ENCODE assay signal across 16 cellular contexts in genomic region chr21:17488620-17489019, GRCh38. TPM values are rescaled to one million over a fixed set of nuclear protein-coding genes. Genes with fewer than 3 reads are reported as not detected.
DNase-seq lines count a peak whose midpoint lies in the region; ATAC-seq, FAIRE-seq and TF ChIP-seq lines count a peak whose summit lies in the region.
"Had no signal": no experiment of that assay in that cellular context is flagged by ENCODE, and none has a peak within 500 bp of the region (broad histone marks: within the 10 kb centered on the region; RNA-seq: fewer than 3 reads in every experiment).

No MANE protein-coding gene starts in this region.

- no peak overlapping the region for H3K4me3 Mint-ChIP-seq in glutamatergic neuron (ENCODE audit: unreplicated experiment)
- H3K4me3 Mint-ChIP-seq: CD8-positive, alpha-beta T cell had no signal

- TF ChIP-seq CTCF in GM12878 (IDR thresholded peaks at IDR 0.05 in 2 of 3, conservative IDR thresholded peaks at IDR 0.05 in 1 of 3; ENCODE audit: control insufficient read depth in 2 of 3, extremely low read depth in 1 of 3, insufficient read depth in 1 of 3, low read depth in 3 of 3, low read length in 3 of 3) (no peak), glutamatergic neuron (IDR thresholded peaks at IDR 0.05; ENCODE audit: partially characterized antibody, unreplicated experiment) (no peak)

- no peak for TF ChIP-seq EP300 in GM12878 (IDR thresholded peaks at IDR 0.05; ENCODE audit: borderline replicate concordance in 1 of 2, control insufficient read depth in 1 of 2, low read depth in 2 of 2, low read length in 2 of 2)

- H3K4me1 ChIP-seq in GM12878 (ENCODE audit: control insufficient read depth, insufficient read depth, low read length): peaks cover 4% of the 10 kb centered on the region; the same call in 1 of the 2 replicates

- no peaks in the 10 kb centered on the region for H3K9me3 ChIP-seq in GM12878 (replicated peaks; ENCODE audit: control insufficient read depth, insufficient read depth, low read length)
- H3K9me3 ChIP-seq: A549, heart left ventricle, thoracic aorta had no signal

- H3K4me2 ChIP-seq in GM12878 (ENCODE audit: control insufficient read depth, insufficient read depth): no peak overlapping the region

- H2AFZ ChIP-seq in GM12878 (ENCODE audit: control insufficient read depth, low read depth, low read length): no peak overlapping the region

- peak; percentile 59 to 66 for ATAC-seq in activated CD4-positive, CD25-positive, alpha-beta regulatory T cell treated with anti-CD3 and anti-CD28 coated beads, Interleukin-2, amount 50 U/mL, for 24 hours
- ATAC-seq in GM21367 (IDR thresholded peaks at IDR 0.05; ENCODE audit: unreplicated experiment): peak; percentile 72
- peak; percentile 85 for ATAC-seq in HG03064 (IDR thresholded peaks at IDR 0.05; ENCODE audit: low read depth, unreplicated experiment)
- ATAC-seq in GM12878: peak; percentile 50
- ATAC-seq: A549; CD8-positive, alpha-beta T cell; heart left ventricle had no signal

- H3K27ac Mint-ChIP-seq in glutamatergic neuron (ENCODE audit: unreplicated experiment): no peak overlapping the region
- H3K27ac Mint-ChIP-seq: CD8-positive, alpha-beta T cell had no signal

- TF ChIP-seq RAD21 in GM12878 (IDR thresholded peaks at IDR 0.05; ENCODE audit: insufficient read depth, low read depth, low read length): no peak

- no peak for TF ChIP-seq POLR2A in GM12878 (IDR thresholded peaks at IDR 0.05; ENCODE audit: low read depth, low read length)

- DNase-seq in activated CD4-positive, CD25-positive, alpha-beta regulatory T cell treated with anti-CD3 and anti-CD28 coated beads, Interleukin-2, amount 50 U/mL, for 72 hours: no peak
- DNase-seq in GM12878 (ENCODE audit: low read depth, low spot score): no peak
- no peak for DNase-seq in AG08395 (ENCODE audit: low spot score)
- DNase-seq in DMS79 treated with DMSO at 0.1 percent for 48 hours (lab: John Stamatoyannopoulos, UW): no peak
- DNase-seq in glutamatergic neuron: no peak
- DNase-seq: activated CD8-positive, alpha-beta memory T cell treated with anti-CD3 and anti-CD28 coated beads, Interleukin-2, amount 50 U/mL, for 4 hours; CD8-positive, alpha-beta T cell; heart left ventricle; kidney glomerular epithelial cell; posterior cingulate gyrus; stimulated activated CD4-positive, alpha-beta T cell treated with anti-CD3 and anti-CD28 coated beads, Interleukin-12 subunit alpha, Interleukin-12 subunit beta, amount 100 ng/mL, for 4 hours had no signal

- no peaks in the 10 kb centered on the region for H3K4me1 Mint-ChIP-seq in glutamatergic neuron (ENCODE audit: low read depth, unreplicated experiment)

- H3K4me3 ChIP-seq in GM12878: no peak overlapping the region
- H3K4me3 ChIP-seq: A549, heart left ventricle, thoracic aorta had no signal

- no peaks in the 10 kb centered on the region for H3K27me3 Mint-ChIP-seq in glutamatergic neuron (ENCODE audit: unreplicated experiment)

- H3K36me3 ChIP-seq in GM12878 (ENCODE audit: control insufficient read depth in 2 of 2, insufficient read depth in 2 of 2, low read length in 1 of 2): no peaks in the 10 kb centered on the region
- H3K36me3 ChIP-seq: heart left ventricle, thoracic aorta had no signal

- no peaks in the 10 kb centered on the region for H3K79me2 ChIP-seq in GM12878 (ENCODE audit: control insufficient read depth, insufficient read depth, low read length)

- peaks cover 1% of the 10 kb centered on the region for H3K9me3 Mint-ChIP-seq in glutamatergic neuron (ENCODE audit: unreplicated experiment)
- H3K9me3 Mint-ChIP-seq: CD8-positive, alpha-beta T cell had no signal

- POLR2A ChIA-PET in GM12878 (lab: Charles Lee): no interaction called here

- H4K20me1 ChIP-seq in GM12878 (ENCODE audit: control insufficient read depth, insufficient read depth): no peaks in the 10 kb centered on the region

- in situ Hi-C loops in GM12878 (cut with MboI): no loop called here

- no peaks in the 10 kb centered on the region for H3K36me3 Mint-ChIP-seq in glutamatergic neuron (ENCODE audit: unreplicated experiment)
- H3K36me3 Mint-ChIP-seq: CD8-positive, alpha-beta T cell had no signal

- RAD21 ChIA-PET in GM12878 (lab: Charles Lee; ENCODE audit: unreplicated experiment): no interaction called here

- SMC1A ChIA-PET in GM12878 (lab: Charles Lee; ENCODE audit: uncharacterized antibody, unreplicated experiment): no interaction called here

- intact Hi-C loops in GM12878 (cut with micrococcal nuclease; ENCODE audit: unreplicated experiment): no loop called here

- H3K9ac ChIP-seq in GM12878 (ENCODE audit: control insufficient read depth, insufficient read depth, low read length): no peak overlapping the region

- peak; percentile 59 for FAIRE-seq in GM12878 (lab: Jason Lieb, UNC)
- FAIRE-seq: A549 had no signal

- BruUV-seq in GM12878 (replicated peaks; lab: Mats Ljungman, UMichigan): no TSS peak

- CTCF ChIA-PET in GM12878 (lab: Yijun Ruan, JAX): no interaction called here

- H3K27me3 ChIP-seq in GM12878 (replicated peaks in 1 of 2; ENCODE audit: control insufficient read depth in 2 of 2, insufficient read depth in 2 of 2, low read length in 1 of 2): no peaks in the 10 kb centered on the region
- H3K27me3 ChIP-seq: heart left ventricle had no signal

- no peak overlapping the region for H3K27ac ChIP-seq in GM12878 (ENCODE audit: control insufficient read depth, insufficient read depth)
- H3K27ac ChIP-seq: A549, heart left ventricle, thoracic aorta had no signal

TF ChIP-seq in GM12878, 131 proteins besides CTCF, POLR2A, EP300 and RAD21 (continues in another document):
- no peak for TF ChIP-seq SMARCA5 (IDR thresholded peaks at IDR 0.05)
- TF ChIP-seq TCF7 (IDR thresholded peaks at IDR 0.05; ENCODE audit: borderline replicate concordance): no peak
- no peak for TF ChIP-seq CREM (IDR thresholded peaks at IDR 0.05; ENCODE audit: low read depth)
- no peak for TF ChIP-seq NFYA (IDR thresholded peaks at IDR 0.05; ENCODE audit: borderline replicate concordance, low read depth, low read length)
- no peak for TF ChIP-seq SKIL (IDR thresholded peaks at IDR 0.05; ENCODE audit: low read depth, poor library complexity, severe bottlenecking)
- 0 out of 2 replicates have a peak, but pooled peaks have one; percentile 20 for TF ChIP-seq RUNX3 (IDR thresholded peaks at IDR 0.05; ENCODE audit: low read length)
- TF ChIP-seq KDM1A (IDR thresholded peaks at IDR 0.05; ENCODE audit: borderline replicate concordance): no peak

RNA-seq across cellular contexts. Expression of gene CXADR, which starts 24.2 kb away (rescaled TPM):
- not detected in 2 replicates for total RNA-seq in GM12878 (2013; cell fraction: nucleolus; rRNA removed)
- total RNA-seq in GM12878 (2014; rRNA removed): 0.23 and 0.44 TPM in 2 replicates
- total RNA-seq in GM12878 (2014; rRNA removed; fragmentation: Illumina TruSeq; extraction: Trizol): 0.09 and 0.18 TPM in 2 replicates
- 0.11 and 0.13 TPM in 2 replicates for total RNA-seq in GM12878 (2021)
- polyA plus RNA-seq in GM12878 (2011; ENCODE audit: low read depth): not detected
- 0.01 and 0.12 TPM in 2 replicates for polyA plus RNA-seq in GM12878 (2011; rRNA removed)
- polyA plus RNA-seq in GM12878 (2011; cell fraction: cytosol; rRNA removed): not detected in 2 replicates
- 0.04 TPM in 1 of 2 replicates, not detected in the other for polyA plus RNA-seq in GM12878 (2011; cell fraction: nucleus; rRNA removed)
- polyA plus RNA-seq in GM12878 (2012): 0.13 and 0.28 TPM in 2 replicates
- polyA plus RNA-seq in GM12878 (2014; fragmentation: Illumina TruSeq; extraction: Trizol): 0.06 and 0.11 TPM in 2 replicates
- polyA plus RNA-seq in GM12878 (2014; fragmentation: Nextera tagmentation; extraction: Ambion mirVana): under 1 TPM; 0.04 to 0.31 TPM
- 0.03 and 0.13 TPM in 2 replicates for polyA plus RNA-seq in GM12878 (2014; rRNA removed)
- polyA plus RNA-seq in GM12878 (2016; fragmentation: Nextera tagmentation; extraction: Ambion mirVana): under 1 TPM; 0.18 to 0.64 TPM
- 0.07 TPM in 1 of 2 replicates, not detected in the other for polyA minus RNA-seq in GM12878 (2011; rRNA and poly(A)+ RNA removed)
- not detected in 2 replicates for polyA minus RNA-seq in GM12878 (2011; cell fraction: cytosol; rRNA and poly(A)+ RNA removed)
- polyA minus RNA-seq in GM12878 (2011; cell fraction: nucleus; rRNA and poly(A)+ RNA removed): not detected in 2 replicates
- 54.9 TPM for total RNA-seq in glutamatergic neuron (ENCODE audit: unreplicated experiment)

Comparison
In these comparisons a context has a peak if more than half of its experiments do, and no peak if none do; other contexts are left out.
1. RNA of gene CXADR, which starts 24.2 kb away (total RNA-seq): 54.9 TPM in glutamatergic neuron (single experiment); 0.09 to 0.44 TPM in GM12878; every median in the first group is over 10 times any median in the second.
2. Peak in every context shown above with its lines, with median percentiles within 50 percentile points of each other: ATAC-seq.